Comparison of ENCODE assay signal across 18 cellular contexts in genomic region chr1:87007323-87007722, GRCh38.
"Had no signal": no experiment of that assay in that cellular context is flagged by ENCODE, and none has a peak within 500 bp of the region (broad histone marks: within the 10 kb centered on the region; RNA-seq: fewer than 3 reads in every experiment).

No MANE protein-coding gene starts in this region.

- ATAC-seq: effector memory CD8-positive, alpha-beta T cell; lower lobe of right lung; upper lobe of right lung had no signal

- H3K27ac Mint-ChIP-seq: activated CD4-positive, alpha-beta memory T cell treated with anti-CD3 and anti-CD28 coated beads for 36 hours; activated naive CD8-positive, alpha-beta T cell treated with anti-CD3 and anti-CD28 coated beads, Interleukin-2, amount 10 ng/mL, durations not matched to agents 7 days and 5 days; dendritic cell treated with granulocyte-macrophage colony-stimulating factor and Interleukin-4, amounts not matched to agents 40 ng/mL and 50 ng/mL, for 4 days; effector memory CD8-positive, alpha-beta T cell; stimulated activated naive CD8-positive, alpha-beta T cell treated with anti-CD3 and anti-CD28 coated beads, Interleukin-15, Interleukin-2, amounts not matched to agents 100 ng/mL and 50 ng/mL, for 24 hours had no signal

- H3K4me3 Mint-ChIP-seq: activated CD4-positive, alpha-beta memory T cell treated with anti-CD3 and anti-CD28 coated beads for 36 hours; activated naive CD8-positive, alpha-beta T cell treated with anti-CD3 and anti-CD28 coated beads, Interleukin-2, amount 10 ng/mL, durations not matched to agents 7 days and 5 days; dendritic cell treated with granulocyte-macrophage colony-stimulating factor and Interleukin-4, amounts not matched to agents 40 ng/mL and 50 ng/mL, for 4 days; effector memory CD8-positive, alpha-beta T cell; naive B cell; stimulated activated naive CD8-positive, alpha-beta T cell treated with anti-CD3 and anti-CD28 coated beads, Interleukin-15, Interleukin-2, amounts not matched to agents 100 ng/mL and 50 ng/mL, for 24 hours had no signal

- H3K9me3 ChIP-seq: lower lobe of right lung, testis, upper lobe of right lung had no signal

- H3K4me1 Mint-ChIP-seq: activated naive CD8-positive, alpha-beta T cell treated with anti-CD3 and anti-CD28 coated beads, Interleukin-2, amount 10 ng/mL, durations not matched to agents 7 days and 5 days had no signal

- H3K27me3 Mint-ChIP-seq: activated CD4-positive, alpha-beta memory T cell treated with anti-CD3 and anti-CD28 coated beads for 36 hours; activated naive CD8-positive, alpha-beta T cell treated with anti-CD3 and anti-CD28 coated beads, Interleukin-2, amount 10 ng/mL, durations not matched to agents 7 days and 5 days; dendritic cell treated with granulocyte-macrophage colony-stimulating factor and Interleukin-4, amounts not matched to agents 40 ng/mL and 50 ng/mL, for 4 days; effector memory CD8-positive, alpha-beta T cell; naive B cell; stimulated activated naive CD8-positive, alpha-beta T cell treated with anti-CD3 and anti-CD28 coated beads, Interleukin-15, Interleukin-2, amounts not matched to agents 100 ng/mL and 50 ng/mL, for 24 hours had no signal

- DNase-seq: activated CD4-positive, alpha-beta memory T cell treated with anti-CD3 and anti-CD28 coated beads for 36 hours; activated CD4-positive, alpha-beta T cell treated with anti-CD3 and anti-CD28 coated beads for 1 hour; activated gamma-delta T cell treated with Interleukin-2 at 50 U/mL for 16 hours; activated naive CD8-positive, alpha-beta T cell treated with anti-CD3 and anti-CD28 coated beads, Interleukin-2, amount 10 ng/mL, durations not matched to agents 7 days and 5 days; activated T-cell treated with anti-CD3 and anti-CD28 coated beads, Interleukin-2, amount 50 U/mL, for 48 hours; anterior cingulate cortex; cerebellar nuclear complex; effector memory CD8-positive, alpha-beta T cell; erythroblast; lower lobe of right lung; naive B cell; posterior cingulate gyrus; stimulated activated CD4-positive, alpha-beta T cell treated with anti-CD3 and anti-CD28 coated beads, Interleukin-15, amount 100 ng/mL, for 24 hours; stimulated activated CD4-positive, alpha-beta T cell treated with anti-CD3 and anti-CD28 coated beads, Interleukin-4, amount 100 ng/mL, for 24 hours; testis; upper lobe of right lung had no signal
